ENCODE assay signal across 22 cellular contexts in the genomic region with DNA sequence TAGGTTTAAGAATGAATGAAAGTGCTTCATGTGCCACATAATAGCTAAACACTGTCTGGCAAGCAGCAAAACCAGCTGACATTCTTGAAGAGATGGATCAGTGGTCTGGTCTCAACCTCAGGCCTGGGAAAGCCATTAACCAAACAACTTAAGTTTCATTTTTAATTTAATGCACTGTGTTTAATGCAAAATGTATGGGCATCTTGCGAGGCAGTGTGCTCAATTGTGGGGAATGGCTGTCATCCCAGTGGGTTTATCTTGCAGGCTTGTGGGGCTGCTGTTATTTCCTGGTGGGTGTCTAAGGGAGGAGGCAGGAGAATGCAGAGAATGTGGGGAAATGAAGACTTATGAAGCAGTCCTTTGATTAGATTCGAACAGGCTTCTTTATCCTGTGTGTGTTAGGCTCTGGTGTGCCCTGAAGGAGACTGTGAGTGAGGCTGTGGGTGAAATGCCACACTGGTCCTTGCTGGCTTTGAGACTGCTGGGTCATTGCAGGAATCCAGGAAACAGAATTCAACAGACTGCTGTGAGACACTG.
"Had no signal": no experiment of that assay in that cellular context is flagged by ENCODE, and none has a peak within 500 bp of the region (broad histone marks: within the 10 kb centered on the region; RNA-seq: fewer than 3 reads in every experiment).

No MANE protein-coding gene starts in this region.

- H3K4me1 Mint-ChIP-seq: activated B cell treated with CpG ODN at 0.5 μM for 24 hours; naive B cell; stimulated activated naive B cell treated with anti-CD40 and anti-IgM and Interleukin-4, amounts not matched to agents 10 μg/mL and 1 μg/mL and 100 μg/mL, for 72 hours had no signal

- H3K36me3 Mint-ChIP-seq: naive B cell; stimulated activated naive B cell treated with anti-CD40 and anti-IgM and Interleukin-4, amounts not matched to agents 10 μg/mL and 1 μg/mL and 100 μg/mL, for 72 hours had no signal

- ATAC-seq: activated CD8-positive, alpha-beta T cell treated with anti-CD3 and anti-CD28 coated beads for 36 hours; activated naive CD4-positive, alpha-beta T cell treated with anti-CD3 and anti-CD28 coated beads, Interleukin-2, amount 50 U/mL, for 72 hours; activated T-cell treated with anti-CD3 and anti-CD28 coated beads, Interleukin-2, amount 50 U/mL, for 4 hours; effector memory CD8-positive, alpha-beta T cell; gastrocnemius medialis; heart right ventricle; left colon; stimulated activated naive B cell treated with anti-CD40 and anti-IgM and Interleukin-4, amounts not matched to agents 10 μg/mL and 1 μg/mL and 100 μg/mL, for 72 hours had no signal

- H3K4me3 Mint-ChIP-seq: activated B cell treated with CpG ODN at 0.5 μM for 24 hours; activated CD8-positive, alpha-beta T cell treated with anti-CD3 and anti-CD28 coated beads for 36 hours; activated T-cell treated with anti-CD3 and anti-CD28 coated beads, Interleukin-2, amount 50 U/mL, for 4 hours; dendritic cell treated with granulocyte-macrophage colony-stimulating factor and Interleukin-4, amounts not matched to agents 40 ng/mL and 50 ng/mL, for 4 days; effector memory CD8-positive, alpha-beta T cell; naive B cell; stimulated activated naive B cell treated with anti-CD40 and anti-IgM and Interleukin-4, amounts not matched to agents 10 μg/mL and 1 μg/mL and 100 μg/mL, for 72 hours had no signal

- H3K27ac ChIP-seq: gastrocnemius medialis, heart right ventricle, vagina had no signal

- H3K36me3 ChIP-seq: gastrocnemius medialis, heart right ventricle, tibial nerve, vagina had no signal

- H3K4me1 ChIP-seq: gastrocnemius medialis, vagina had no signal

- H3K27me3 ChIP-seq: gastrocnemius medialis, heart right ventricle, tibial nerve, vagina had no signal

- H3K9me3 Mint-ChIP-seq: activated B cell treated with CpG ODN at 0.5 μM for 24 hours; activated CD8-positive, alpha-beta T cell treated with anti-CD3 and anti-CD28 coated beads for 36 hours; activated T-cell treated with anti-CD3 and anti-CD28 coated beads, Interleukin-2, amount 50 U/mL, for 4 hours; dendritic cell treated with granulocyte-macrophage colony-stimulating factor and Interleukin-4, amounts not matched to agents 40 ng/mL and 50 ng/mL, for 4 days; effector memory CD8-positive, alpha-beta T cell; naive B cell; stimulated activated naive B cell treated with anti-CD40 and anti-IgM and Interleukin-4, amounts not matched to agents 10 μg/mL and 1 μg/mL and 100 μg/mL, for 72 hours had no signal

- DNase-seq: activated B cell treated with CpG ODN at 0.5 μM for 24 hours; activated CD4-positive, alpha-beta T cell treated with anti-CD3 and anti-CD28 coated beads for 48 hours; activated CD8-positive, alpha-beta T cell treated with anti-CD3 and anti-CD28 coated beads for 36 hours; activated effector memory CD4-positive, alpha-beta T cell treated with anti-CD3 and anti-CD28 coated beads, Interleukin-2, amount 50 U/mL, for 16 hours; activated T-cell treated with anti-CD3 and anti-CD28 coated beads, Interleukin-2, amount 50 U/mL, for 4 hours; amniotic stem cell; cerebellar nuclear complex; effector memory CD8-positive, alpha-beta T cell; gastrocnemius medialis; heart right ventricle; left colon; naive B cell; posterior cingulate gyrus; stimulated activated CD4-positive, alpha-beta T cell treated with anti-CD3 and anti-CD28 coated beads, Interleukin-15, amount 100 ng/mL, for 24 hours; stimulated activated CD4-positive, alpha-beta T cell treated with anti-CD3 and anti-CD28 coated beads, Interleukin-4, amount 100 ng/mL, for 1 hour; stimulated activated naive B cell treated with anti-CD40 and anti-IgM and Interleukin-4, amounts not matched to agents 10 μg/mL and 1 μg/mL and 100 μg/mL, for 72 hours; substantia nigra had no signal

- H3K27me3 Mint-ChIP-seq: dendritic cell treated with granulocyte-macrophage colony-stimulating factor and Interleukin-4, amounts not matched to agents 40 ng/mL and 50 ng/mL, for 4 days had no signal

- H3K9me3 ChIP-seq: gastrocnemius medialis, tibial nerve, vagina had no signal

- H3K27ac Mint-ChIP-seq: activated B cell treated with CpG ODN at 0.5 μM for 24 hours; activated CD8-positive, alpha-beta T cell treated with anti-CD3 and anti-CD28 coated beads for 36 hours; activated naive CD4-positive, alpha-beta T cell treated with anti-CD3 and anti-CD28 coated beads, Interleukin-2, amount 50 U/mL, for 72 hours; dendritic cell treated with granulocyte-macrophage colony-stimulating factor and Interleukin-4, amounts not matched to agents 40 ng/mL and 50 ng/mL, for 4 days; effector memory CD8-positive, alpha-beta T cell; stimulated activated naive B cell treated with anti-CD40 and anti-IgM and Interleukin-4, amounts not matched to agents 10 μg/mL and 1 μg/mL and 100 μg/mL, for 72 hours had no signal

- H3K4me3 ChIP-seq: gastrocnemius medialis, heart right ventricle, lung, tibial nerve, vagina had no signal
